Comparison of ENCODE assay signal across 2 cellular contexts in the genomic region with DNA sequence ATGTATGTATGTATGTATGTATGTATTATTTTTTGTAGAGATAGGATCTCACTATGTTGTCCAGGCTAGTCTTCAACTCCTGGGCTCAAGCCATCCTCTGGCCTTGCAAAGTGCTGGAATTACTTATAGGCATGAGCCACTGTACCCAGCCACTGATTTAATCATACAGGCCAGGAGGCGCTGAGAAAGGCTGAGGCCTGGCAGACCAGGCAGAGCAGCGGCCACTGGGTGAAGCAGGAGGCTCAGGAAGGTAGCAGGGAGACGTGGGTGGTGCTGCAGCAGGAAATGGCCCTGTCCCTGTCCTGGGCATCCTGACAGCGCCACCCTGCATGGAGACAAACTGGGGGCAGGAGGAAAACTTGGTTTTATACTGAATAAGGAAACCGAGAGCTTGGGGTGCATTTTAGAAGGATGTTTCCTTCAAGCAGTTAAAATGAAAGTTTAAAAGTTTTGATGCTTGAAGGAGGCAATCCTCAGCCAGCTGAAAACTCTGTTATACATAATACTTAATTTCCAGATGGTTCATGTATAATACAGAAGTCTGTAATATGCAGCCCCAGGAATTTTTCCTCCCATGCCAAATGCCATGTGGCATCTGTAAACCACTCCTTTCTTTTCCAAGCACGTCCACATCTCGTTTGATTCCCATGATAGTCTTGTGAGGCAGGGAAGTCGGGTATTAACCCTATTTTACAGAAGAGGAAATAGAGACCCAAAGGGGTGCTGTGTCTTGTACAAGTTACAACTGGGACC.
TF ChIP-seq lines count a peak whose summit lies in the region.

No MANE protein-coding gene starts in this region.

TF ChIP-seq in IMR-90, 13 proteins besides CTCF, POLR2A, EP300 and RAD21:
- TF ChIP-seq MAFK (IDR thresholded peaks at IDR 0.05; ENCODE audit: low read depth, low read length) (no peak), CEBPB (IDR thresholded peaks at IDR 0.05; ENCODE audit: low read depth, low read length) (no peak), MXI1 (IDR thresholded peaks at IDR 0.05; ENCODE audit: borderline replicate concordance, low read depth, low read length) (no peak), RCOR1 (IDR thresholded peaks at IDR 0.05; ENCODE audit: insufficient replicate concordance, low read length) (no peak), SMC3 (IDR thresholded peaks at IDR 0.05; ENCODE audit: low read depth, low read length) (no peak), NFE2L2 (IDR thresholded peaks at IDR 0.05; ENCODE audit: low read depth, low read length) (no peak), RFX5 (IDR thresholded peaks at IDR 0.05; ENCODE audit: low read depth, low read length) (no peak), FOS (IDR thresholded peaks at IDR 0.05; ENCODE audit: low read depth, low read length) (no peak), CHD1 (IDR thresholded peaks at IDR 0.05; ENCODE audit: low read depth, low read length) (no peak), MAZ (IDR thresholded peaks at IDR 0.05; ENCODE audit: borderline replicate concordance, low read depth, low read length) (no peak), BHLHE40 (IDR thresholded peaks at IDR 0.05; ENCODE audit: low read depth, low read length) (no peak), ELK1 (IDR thresholded peaks at IDR 0.05; ENCODE audit: borderline replicate concordance, low read depth, low read length) (no peak)
- TF ChIP-seq, protein P1, sequence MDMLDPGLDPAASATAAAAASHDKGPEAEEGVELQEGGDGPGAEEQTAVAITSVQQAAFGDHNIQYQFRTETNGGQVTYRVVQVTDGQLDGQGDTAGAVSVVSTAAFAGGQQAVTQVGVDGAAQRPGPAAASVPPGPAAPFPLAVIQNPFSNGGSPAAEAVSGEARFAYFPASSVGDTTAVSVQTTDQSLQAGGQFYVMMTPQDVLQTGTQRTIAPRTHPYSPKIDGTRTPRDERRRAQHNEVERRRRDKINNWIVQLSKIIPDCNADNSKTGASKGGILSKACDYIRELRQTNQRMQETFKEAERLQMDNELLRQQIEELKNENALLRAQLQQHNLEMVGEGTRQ (IDR thresholded peaks at IDR 0.05; ENCODE audit: low read depth, low read length) = no peak

TF ChIP-seq in H1, 55 proteins besides CTCF, POLR2A, EP300 and RAD21:
- TF ChIP-seq SIN3A (conservative IDR thresholded peaks at IDR 0.05 in 1 of 2, IDR thresholded peaks at IDR 0.05 in 1 of 2; ENCODE audit: low read depth in 1 of 2, low read length in 2 of 2) (no peak), MAX (IDR thresholded peaks at IDR 0.05) (no peak)
